ENCODE assay signal across 8 cellular contexts in the genomic region with DNA sequence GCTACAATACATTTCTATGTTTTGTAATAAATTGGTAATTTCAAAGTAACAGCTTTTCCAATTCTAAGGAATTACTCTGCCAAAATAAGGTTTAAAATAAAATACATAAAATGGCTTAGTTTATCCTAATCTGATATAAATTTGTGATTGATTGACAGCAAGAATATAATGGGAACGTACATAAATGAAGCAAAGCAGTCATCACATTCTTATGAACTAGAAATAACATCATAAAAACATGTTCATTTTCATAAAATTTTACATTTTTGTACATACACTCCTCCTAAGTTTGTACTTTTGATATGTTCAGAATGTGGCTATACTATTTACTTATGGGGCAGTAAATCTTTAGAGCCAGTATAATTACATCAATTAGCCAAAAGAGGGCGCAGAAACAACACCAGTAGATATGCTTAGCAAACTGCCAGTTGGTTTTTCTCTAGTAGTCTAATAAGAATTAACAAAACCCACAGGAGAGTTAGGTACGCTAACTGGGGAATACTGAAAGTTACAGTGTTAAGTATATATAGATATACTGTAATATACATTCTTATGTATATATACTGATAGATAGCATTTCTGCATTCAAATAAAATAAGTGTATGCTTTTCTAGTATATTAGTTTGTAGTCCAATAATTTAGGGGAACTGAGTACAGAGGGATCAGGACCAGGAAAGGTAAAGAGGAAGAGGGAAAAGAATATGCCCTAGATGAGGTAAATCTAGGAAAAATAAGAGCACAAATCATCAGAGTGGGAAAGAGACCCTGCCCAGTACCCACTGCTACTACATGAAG.
A peak's percentile ranks its signal among the peaks of the same experiment; 100 is the strongest.
DNase-seq lines count a peak whose midpoint lies in the region; ATAC-seq and TF ChIP-seq lines count a peak whose summit lies in the region.

No MANE protein-coding gene starts in this region.

- WGBS in lower leg skin, 2 donors: 53 to 59% methylated on average over 3 of the region's 3 CpGs

- no peaks in the 10 kb centered on the region for H3K9me2 ChIP-seq in DOHH2 (replicated peaks; ENCODE audit: control insufficient read depth, low read length)
- no peaks in the 10 kb centered on the region for H3K9me2 ChIP-seq in OCI-LY1 (ENCODE audit: low read depth, low read length)

- H3F3A ChIP-seq in DOHH2 (ENCODE audit: control insufficient read depth, insufficient read depth) (no peaks in the 10 kb centered on the region), OCI-LY1 (ENCODE audit: insufficient read depth, low read length) (no peaks in the 10 kb centered on the region)

- H3K27me3 Mint-ChIP-seq in effector memory CD8-positive, alpha-beta T cell: no peaks in the 10 kb centered on the region

- H3K4me2 ChIP-seq in DOHH2 (ENCODE audit: low read length) (no peak overlapping the region), OCI-LY1 (ENCODE audit: low read length) (no peak overlapping the region)

- no peak overlapping the region for H2AFZ ChIP-seq in OCI-LY1 (ENCODE audit: low read length)

- H3K9me3 Mint-ChIP-seq in effector memory CD8-positive, alpha-beta T cell: no peaks in the 10 kb centered on the region

- H3K79me2 ChIP-seq in DOHH2 (ENCODE audit: control insufficient read depth, low read length) (no peaks in the 10 kb centered on the region), OCI-LY1 (ENCODE audit: insufficient read depth, low read length) (no peaks in the 10 kb centered on the region)

- H3K4me3 ChIP-seq in DOHH2 (ENCODE audit: low read length) (no peak overlapping the region), OCI-LY1 (ENCODE audit: low read depth, low read length, poor library complexity, severe bottlenecking) (no peak overlapping the region), lower leg skin (ENCODE audit: low read depth, poor library complexity, severe bottlenecking) (no peak overlapping the region)

- no peaks in the 10 kb centered on the region for H4K20me1 ChIP-seq in DOHH2 (ENCODE audit: control insufficient read depth, insufficient read depth, low read depth, low read length)
- H4K20me1 ChIP-seq in OCI-LY1 (ENCODE audit: insufficient read depth, low read length): no peaks in the 10 kb centered on the region

- no peak overlapping the region for H3K9ac ChIP-seq in OCI-LY1 (ENCODE audit: low read length)

- H3K27ac ChIP-seq in DOHH2 (ENCODE audit: low read depth, low read length) (no peak overlapping the region), OCI-LY1 (ENCODE audit: low read depth, low read length, poor library complexity, severe bottlenecking) (no peak overlapping the region)

- H3K4me1 ChIP-seq in DOHH2 (ENCODE audit: control insufficient read depth, low read length) (no peaks in the 10 kb centered on the region), OCI-LY1 (ENCODE audit: insufficient read depth, low read length, severe bottlenecking) (no peaks in the 10 kb centered on the region)

- no peak overlapping the region for H3K4me3 Mint-ChIP-seq in effector memory CD8-positive, alpha-beta T cell

- no peak overlapping the region for H3K27ac Mint-ChIP-seq in effector memory CD8-positive, alpha-beta T cell

- H3K9me3 ChIP-seq in DOHH2 (ENCODE audit: control insufficient read depth, insufficient read depth, low read length) (no peaks in the 10 kb centered on the region), OCI-LY1 (ENCODE audit: low read length) (no peaks in the 10 kb centered on the region)

- H3K27me3 ChIP-seq in DOHH2 (ENCODE audit: control insufficient read depth, low read length): no peaks in the 10 kb centered on the region
- H3K27me3 ChIP-seq in OCI-LY1 (ENCODE audit: insufficient read depth, low read length): no peaks in the 10 kb centered on the region

- H3K36me3 ChIP-seq in DOHH2 (ENCODE audit: control insufficient read depth, low read length): no peaks in the 10 kb centered on the region
- H3K36me3 ChIP-seq in OCI-LY1 (ENCODE audit: insufficient read depth, low read length): no peaks in the 10 kb centered on the region

- intact Hi-C loops in lower leg skin (cut with DNase I; ENCODE audit: low total_unique reads): loop anchor here (5.0 kb wide), 1 partner anchor 151 kb away; no protein-coding TSS in a partner anchor

- no peaks in the 10 kb centered on the region for H3K4me1 Mint-ChIP-seq in effector memory CD8-positive, alpha-beta T cell (ENCODE audit: low read depth in 2 of 2)

- peak; percentile 71 for TF ChIP-seq CTCF in DOHH2 (IDR thresholded peaks at IDR 0.05; ENCODE audit: low read depth, low read length, poor library complexity, severe bottlenecking)
- TF ChIP-seq CTCF in OCI-LY1 (IDR thresholded peaks at IDR 0.05; ENCODE audit: low read length): peak; percentile 75
- TF ChIP-seq CTCF in lower leg skin (IDR thresholded peaks at IDR 0.05): no peak

- ATAC-seq in GM19468 (IDR thresholded peaks at IDR 0.05; ENCODE audit: extremely low read depth, unreplicated experiment) (peak; percentile 82), HG03521 (IDR thresholded peaks at IDR 0.05; ENCODE audit: unreplicated experiment) (peak; percentile 83)
- ATAC-seq in effector memory CD8-positive, alpha-beta T cell (replicated peaks): peak; percentile 27

- peak in 1 of 3 experiments; percentile 4 for DNase-seq in effector memory CD8-positive, alpha-beta T cell
- DNase-seq in middle frontal gyrus (ENCODE audit: extremely low spot score, low spot score): peak; percentile 43
- no peak for DNase-seq in stimulated activated CD8-positive, alpha-beta memory T cell treated with anti-CD3 and anti-CD28 coated beads, Interleukin-4, amount 100 ng/mL, for 48 hours
- no peak for DNase-seq in lower leg skin (ENCODE audit: low spot score in 2 of 2)

- TF ChIP-seq POLR2A in lower leg skin (IDR thresholded peaks at IDR 0.05): no peak

- no peaks in the 10 kb centered on the region for H3K36me3 Mint-ChIP-seq in effector memory CD8-positive, alpha-beta T cell (ENCODE audit: insufficient read depth)

Comparison
In these comparisons a context has a peak if more than half of its experiments do, and no peak if none do; other contexts are left out.
1. CTCF ChIP-seq: peak in DOHH2 (single experiment) and OCI-LY1 (single experiment); none in lower leg skin (0 of 3).
2. ATAC-seq: peak in every context shown above with its lines; median percentile 83 in HG03521; 82 in GM19468; 27 in effector memory CD8-positive, alpha-beta T cell.